Comparison of ENCODE assay signal across 22 cellular contexts in genomic region chr12:129772463-129773169, GRCh38.
DNase-seq lines count a peak whose midpoint lies in the region; ATAC-seq, FAIRE-seq and TF ChIP-seq lines count a peak whose summit lies in the region.
"Had no signal": no experiment of that assay in that cellular context is flagged by ENCODE, and none has a peak within 500 bp of the region (broad histone marks: within the 10 kb centered on the region; RNA-seq: fewer than 3 reads in every experiment).

No MANE protein-coding gene starts in this region.

- no peak for TF ChIP-seq CTCF in endodermal cell (conservative IDR thresholded peaks at IDR 0.05)
- TF ChIP-seq CTCF in CD8-positive, alpha-beta T cell (IDR thresholded peaks at IDR 0.05) = no peak

- no peak for FAIRE-seq in RCC 7860 (lab: Jason Lieb, UNC)
- FAIRE-seq: A204.1, endometrium, frontal cortex, H54 had no signal

- peak; percentile 15 for DNase-seq in COLO829 (ENCODE audit: low spot score)
- DNase-seq in RCC 7860 (ENCODE audit: low spot score) = peak; percentile 30
- peak; percentile 78 for DNase-seq in endodermal cell
- DNase-seq in medulla oblongata (ENCODE audit: extremely low spot score) = peak; percentile 4
- no peak for DNase-seq in CD8-positive, alpha-beta T cell
- DNase-seq in D341Med (ENCODE audit: low spot score) = no peak
- DNase-seq: activated CD4-positive, alpha-beta T cell treated with anti-CD3 and anti-CD28 coated beads, Interleukin-2, amount 50 U/mL, for 48 hours; activated naive CD8-positive, alpha-beta T cell treated with anti-CD3 and anti-CD28 coated beads, Interleukin-2, amount 10 ng/mL, durations not matched to agents 7 days and 5 days; activated T-cell treated with anti-CD3 and anti-CD28 coated beads, Interleukin-2, amount 50 U/mL, for 4 hours; C1 segment of cervical spinal cord; Kasumi-1; NCI-H774; stimulated activated CD4-positive, alpha-beta T cell treated with anti-CD3 and anti-CD28 coated beads, Interleukin-1b, Interleukin-23, amount 100 ng/mL, for 48 hours; stomach had no signal

- peak overlapping the region; percentile 94 for H3K27ac Mint-ChIP-seq in endodermal cell
- no peak overlapping the region for H3K27ac Mint-ChIP-seq in CD8-positive, alpha-beta T cell
- H3K27ac Mint-ChIP-seq: activated naive CD8-positive, alpha-beta T cell treated with anti-CD3 and anti-CD28 coated beads, Interleukin-2, amount 10 ng/mL, durations not matched to agents 7 days and 5 days had no signal

- peaks cover 19% of the 10 kb centered on the region for H3K4me1 Mint-ChIP-seq in endodermal cell
- H3K4me1 Mint-ChIP-seq in CD8-positive, alpha-beta T cell (ENCODE audit: low read depth) = no peaks in the 10 kb centered on the region
- H3K4me1 Mint-ChIP-seq: activated naive CD8-positive, alpha-beta T cell treated with anti-CD3 and anti-CD28 coated beads, Interleukin-2, amount 10 ng/mL, durations not matched to agents 7 days and 5 days had no signal

- CTCF ChIA-PET in CD8-positive, alpha-beta T cell (lab: Charles Lee) = no interaction called here

- peak overlapping the region; percentile 76 for H3K27ac ChIP-seq in endodermal cell (ENCODE audit: low read depth, low read length)
- no peak overlapping the region for H3K27ac ChIP-seq in CD8-positive, alpha-beta T cell (ENCODE audit: low read depth, low read length)
- H3K27ac ChIP-seq: stomach had no signal

- no peak for ATAC-seq in CD8-positive, alpha-beta T cell
- ATAC-seq in HG03439 (IDR thresholded peaks at IDR 0.05; ENCODE audit: unreplicated experiment) = no peak
- ATAC-seq in HG02885 (IDR thresholded peaks at IDR 0.05; ENCODE audit: poor library complexity, unreplicated experiment) = no peak
- ATAC-seq: activated T-cell treated with anti-CD3 and anti-CD28 coated beads, Interleukin-2, amount 50 U/mL, for 4 hours; Panc1 had no signal

- no peak overlapping the region for H3K4me3 ChIP-seq in endodermal cell (ENCODE audit: low read length)
- no peak overlapping the region for H3K4me3 ChIP-seq in CD8-positive, alpha-beta T cell (ENCODE audit: low read depth, low read length)
- H3K4me3 ChIP-seq: stomach had no signal

- no peaks in the 10 kb centered on the region for H3K27me3 Mint-ChIP-seq in endodermal cell (ENCODE audit: insufficient read depth)
- no peaks in the 10 kb centered on the region for H3K27me3 Mint-ChIP-seq in CD8-positive, alpha-beta T cell (ENCODE audit: low read depth)
- H3K27me3 Mint-ChIP-seq: activated naive CD8-positive, alpha-beta T cell treated with anti-CD3 and anti-CD28 coated beads, Interleukin-2, amount 10 ng/mL, durations not matched to agents 7 days and 5 days had no signal

- intact Hi-C loops in CD8-positive, alpha-beta T cell (cut with DNase I, micrococcal nuclease) = no loop called here

- POLR2A ChIA-PET in CD8-positive, alpha-beta T cell (lab: Charles Lee) = no interaction called here

- H3K4me3 Mint-ChIP-seq in endodermal cell = no peak overlapping the region
- no peak overlapping the region for H3K4me3 Mint-ChIP-seq in CD8-positive, alpha-beta T cell
- H3K4me3 Mint-ChIP-seq: activated naive CD8-positive, alpha-beta T cell treated with anti-CD3 and anti-CD28 coated beads, Interleukin-2, amount 10 ng/mL, durations not matched to agents 7 days and 5 days; activated T-cell treated with anti-CD3 and anti-CD28 coated beads, Interleukin-2, amount 50 U/mL, for 4 hours; neural crest cell had no signal

- no peaks in the 10 kb centered on the region for H3K27me3 ChIP-seq in endodermal cell (ENCODE audit: control insufficient read depth, insufficient read depth, low read length, poor library complexity, severe bottlenecking)
- no peaks in the 10 kb centered on the region for H3K27me3 ChIP-seq in CD8-positive, alpha-beta T cell (ENCODE audit: insufficient read depth, low read length)
- H3K27me3 ChIP-seq: stomach had no signal

- no peak overlapping the region for H3K9ac ChIP-seq in endodermal cell (ENCODE audit: extremely low read depth, low read length, poor library complexity, severe bottlenecking)

- WGBS in endodermal cell (ENCODE audit: insufficient coverage in 1 of 2, insufficient read length in 1 of 2), 2 experiments = 61 to 65% methylated on average over 3 to 8 of the region's 8 CpGs

- H3K4me1 ChIP-seq in endodermal cell (ENCODE audit: control insufficient read depth, insufficient read depth, low read length) = no peaks in the 10 kb centered on the region
- no peaks in the 10 kb centered on the region for H3K4me1 ChIP-seq in CD8-positive, alpha-beta T cell (ENCODE audit: insufficient read depth, low read length)
- H3K4me1 ChIP-seq: stomach had no signal

- H3K36me3 Mint-ChIP-seq in endodermal cell (ENCODE audit: low read depth) = peaks cover 12% of the 10 kb centered on the region
- no peaks in the 10 kb centered on the region for H3K36me3 Mint-ChIP-seq in CD8-positive, alpha-beta T cell
- H3K36me3 Mint-ChIP-seq: activated naive CD8-positive, alpha-beta T cell treated with anti-CD3 and anti-CD28 coated beads, Interleukin-2, amount 10 ng/mL, durations not matched to agents 7 days and 5 days had no signal

- H3K9me3 ChIP-seq in endodermal cell (ENCODE audit: control insufficient read depth, low read length) = peaks cover 6% of the 10 kb centered on the region
- H3K9me3 ChIP-seq in CD8-positive, alpha-beta T cell (ENCODE audit: low read length) = no peaks in the 10 kb centered on the region
- H3K9me3 ChIP-seq: stomach had no signal

- H3K36me3 ChIP-seq in endodermal cell (ENCODE audit: control insufficient read depth, insufficient read depth, low read length) = no peaks in the 10 kb centered on the region
- no peaks in the 10 kb centered on the region for H3K36me3 ChIP-seq in CD8-positive, alpha-beta T cell (ENCODE audit: insufficient read depth, low read length)
- H3K36me3 ChIP-seq: stomach had no signal

- H3K9me3 Mint-ChIP-seq in endodermal cell = peaks cover 4% of the 10 kb centered on the region
- H3K9me3 Mint-ChIP-seq in CD8-positive, alpha-beta T cell = peaks cover 6% of the 10 kb centered on the region

Comparison
In these comparisons a context has a peak if more than half of its experiments do, and no peak if none do; other contexts are left out.
1. DNase-seq: peak in COLO829 (single experiment), RCC 7860 (single experiment), endodermal cell (single experiment) and medulla oblongata (single experiment); none in CD8-positive, alpha-beta T cell (0 of 7) and D341Med (single experiment).